28 cellular contexts compared by ENCODE assay signal in genomic region chr10:60122190-60122589, GRCh38.
"Had no signal": no experiment of that assay in that cellular context is flagged by ENCODE, and none has a peak within 500 bp of the region (broad histone marks: within the 10 kb centered on the region; RNA-seq: fewer than 3 reads in every experiment).

No MANE protein-coding gene starts in this region.

- H3K27ac ChIP-seq: brain microvascular endothelial cell, left lung, ovary, testis, vagina, WERI-Rb-1 had no signal

- H3K4me1 ChIP-seq: left lung, testis had no signal

- H3K36me3 ChIP-seq: brain microvascular endothelial cell, left lung, ovary, vagina, WERI-Rb-1 had no signal

- H3K36me3 Mint-ChIP-seq: natural killer cell had no signal

- H3K9me3 ChIP-seq: left lung, ovary, testis, vagina had no signal

- H3K4me3 ChIP-seq: left lung, ovary, testis, vagina had no signal

- DNase-seq: activated CD4-positive, alpha-beta T cell treated with anti-CD3 and anti-CD28 coated beads, Interleukin-2, amount 10 ng/mL, durations not matched to agents 7 days and 5 days; activated CD4-positive, CD25-positive, alpha-beta regulatory T cell treated with anti-CD3 and anti-CD28 coated beads, Interleukin-2, amount 50 U/mL, for 72 hours; activated CD8-positive, alpha-beta T cell treated with anti-CD3 and anti-CD28 coated beads for 36 hours; aorta; brain microvascular endothelial cell; cortex of kidney; effector CD4-positive, alpha-beta T cell; erythroblast; foreskin melanocyte; glutamatergic neuron; hippocampal formation; kidney glomerular epithelial cell; left lung; mammary epithelial cell; midbrain; natural killer cell; ovary; small intestine; stimulated activated CD4-positive, alpha-beta T cell treated with anti-CD3 and anti-CD28 coated beads, Interleukin-15, amount 100 ng/mL, for 24 hours; testis; WERI-Rb-1 had no signal

- H3K27me3 Mint-ChIP-seq: activated CD4-positive, alpha-beta T cell treated with anti-CD3 and anti-CD28 coated beads, Interleukin-2, amount 10 ng/mL, durations not matched to agents 7 days and 5 days; activated CD8-positive, alpha-beta T cell treated with anti-CD3 and anti-CD28 coated beads for 36 hours; activated T-helper 17 cell treated with anti-CD3 and anti-CD28 coated beads, Interleukin-2, amount 50 U/mL, for 72 hours; central memory CD8-positive, alpha-beta T cell; stimulated activated memory B cell treated with anti-CD40 and anti-IgM and Interleukin-4, amounts not matched to agents 10 μg/mL and 1 μg/mL and 100 μg/mL, for 72 hours; type B pancreatic cell had no signal

- H3K27me3 ChIP-seq: brain microvascular endothelial cell, left lung, ovary, testis, vagina had no signal

- H3K27ac Mint-ChIP-seq: activated CD4-positive, alpha-beta T cell treated with anti-CD3 and anti-CD28 coated beads, Interleukin-2, amount 10 ng/mL, durations not matched to agents 7 days and 5 days; activated CD8-positive, alpha-beta T cell treated with anti-CD3 and anti-CD28 coated beads for 36 hours; activated T-helper 17 cell treated with anti-CD3 and anti-CD28 coated beads, Interleukin-2, amount 50 U/mL, for 72 hours; natural killer cell; stimulated activated memory B cell treated with anti-CD40 and anti-IgM and Interleukin-4, amounts not matched to agents 10 μg/mL and 1 μg/mL and 100 μg/mL, for 72 hours; type B pancreatic cell had no signal

- H3K9me3 Mint-ChIP-seq: activated CD4-positive, alpha-beta T cell treated with anti-CD3 and anti-CD28 coated beads, Interleukin-2, amount 10 ng/mL, durations not matched to agents 7 days and 5 days; activated CD8-positive, alpha-beta T cell treated with anti-CD3 and anti-CD28 coated beads for 36 hours; activated T-helper 17 cell treated with anti-CD3 and anti-CD28 coated beads, Interleukin-2, amount 50 U/mL, for 72 hours; central memory CD8-positive, alpha-beta T cell; natural killer cell; type B pancreatic cell had no signal

- H3K4me1 Mint-ChIP-seq: activated CD4-positive, alpha-beta T cell treated with anti-CD3 and anti-CD28 coated beads, Interleukin-2, amount 10 ng/mL, durations not matched to agents 7 days and 5 days; activated T-helper 17 cell treated with anti-CD3 and anti-CD28 coated beads, Interleukin-2, amount 50 U/mL, for 72 hours; central memory CD8-positive, alpha-beta T cell; natural killer cell; stimulated activated memory B cell treated with anti-CD40 and anti-IgM and Interleukin-4, amounts not matched to agents 10 μg/mL and 1 μg/mL and 100 μg/mL, for 72 hours had no signal

- ATAC-seq: activated CD8-positive, alpha-beta T cell treated with anti-CD3 and anti-CD28 coated beads for 36 hours; activated naive CD4-positive, alpha-beta T cell treated with anti-CD3 and anti-CD28 coated beads, Interleukin-2, amount 50 U/mL, for 72 hours; activated T-helper 17 cell treated with anti-CD3 and anti-CD28 coated beads, Interleukin-2, amount 50 U/mL, for 72 hours; left lung; natural killer cell; sciatic nerve; stimulated activated memory B cell treated with anti-CD40 and anti-IgM and Interleukin-4, amounts not matched to agents 10 μg/mL and 1 μg/mL and 100 μg/mL, for 72 hours had no signal

- H3K4me3 Mint-ChIP-seq: activated CD4-positive, alpha-beta T cell treated with anti-CD3 and anti-CD28 coated beads, Interleukin-2, amount 10 ng/mL, durations not matched to agents 7 days and 5 days; activated CD8-positive, alpha-beta T cell treated with anti-CD3 and anti-CD28 coated beads for 36 hours; activated T-helper 17 cell treated with anti-CD3 and anti-CD28 coated beads, Interleukin-2, amount 50 U/mL, for 72 hours; central memory CD8-positive, alpha-beta T cell; natural killer cell; stimulated activated memory B cell treated with anti-CD40 and anti-IgM and Interleukin-4, amounts not matched to agents 10 μg/mL and 1 μg/mL and 100 μg/mL, for 72 hours; type B pancreatic cell had no signal
